19 cellular contexts compared by ENCODE assay signal in the genomic region with DNA sequence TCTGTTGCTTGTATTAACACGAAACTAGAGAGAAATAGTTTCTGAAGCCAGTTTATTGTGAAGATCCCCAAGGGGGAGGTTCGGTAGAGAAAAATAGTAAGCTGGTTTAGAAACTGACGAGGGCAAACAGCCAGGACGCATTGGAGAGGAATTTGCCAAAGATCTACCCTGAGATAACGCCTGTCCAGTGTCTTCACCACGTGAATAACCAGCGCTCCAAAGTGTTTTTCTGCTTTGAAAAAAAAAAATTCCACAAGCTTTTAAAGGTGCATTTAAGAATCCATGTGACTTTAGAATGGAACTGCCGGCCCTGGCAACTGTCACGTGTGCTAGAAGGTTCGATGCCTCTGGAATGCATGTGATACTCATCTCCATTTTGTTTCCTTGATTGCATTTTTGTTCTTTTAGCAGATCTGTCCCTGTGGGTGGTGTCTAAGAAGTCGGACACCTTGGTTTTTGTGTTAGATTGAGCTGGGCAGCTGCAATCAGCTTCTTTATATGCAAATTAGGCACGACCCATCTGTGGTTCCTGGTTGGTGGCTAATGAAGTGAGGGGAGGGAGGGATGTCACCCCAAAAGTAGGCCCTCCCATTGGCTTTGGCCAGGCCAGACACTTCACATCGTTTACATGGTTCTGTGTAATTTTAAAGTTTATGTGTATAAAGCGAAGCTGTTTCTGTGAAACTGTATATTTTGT. TPM values are rescaled to one million over a fixed set of nuclear protein-coding genes. Genes with fewer than 3 reads are reported as not detected.
DNase-seq lines count a peak whose midpoint lies in the region; ATAC-seq, FAIRE-seq and TF ChIP-seq lines count a peak whose summit lies in the region.
"Had no signal": no experiment of that assay in that cellular context is flagged by ENCODE, and none has a peak within 500 bp of the region (broad histone marks: within the 10 kb centered on the region; RNA-seq: fewer than 3 reads in every experiment).

No MANE protein-coding gene starts in this region.

- H3K9ac ChIP-seq in SK-N-MC (ENCODE audit: insufficient read length) (no peak overlapping the region), smooth muscle cell (ENCODE audit: low read depth) (peak overlapping the region; percentile 25)

- H3K36me3 Mint-ChIP-seq in T-helper 1 cell treated with Interleukin-12 subunit alpha and Interleukin-12 subunit beta and Interleukin-4 antibody, amounts not matched to agents 30 μg/mL and 1 μg/mL, for 36 hours (ENCODE audit: low read depth), result peaks cover 26% of the 10 kb centered on the region
- peaks cover 45% of the 10 kb centered on the region for H3K36me3 Mint-ChIP-seq in activated CD4-positive, alpha-beta T cell treated with anti-CD3 and anti-CD28 coated beads, Interleukin-2, amount 10 ng/mL, durations not matched to agents 24 days and 14 days (ENCODE audit: low read depth)

- no peak overlapping the region for H3K4me2 ChIP-seq in smooth muscle cell

- ATAC-seq in stimulated activated naive CD8-positive, alpha-beta T cell treated with anti-CD3 and anti-CD28 coated beads, Interleukin-15, amount 100 ng/mL, for 72 hours, result no peak
- ATAC-seq: activated CD8-positive, alpha-beta memory T cell treated with anti-CD3 and anti-CD28 coated beads, Interleukin-2, amount 10 ng/mL, durations not matched to agents 7 days and 5 days; pancreas; stimulated activated effector memory CD8-positive, alpha-beta T cell treated with anti-CD3 and anti-CD28 coated beads, Interleukin-12 subunit alpha, Interleukin-12 subunit beta, amount 100 ng/mL, for 72 hours had no signal

- no peak for FAIRE-seq in small intestine (lab: Jason Lieb, UNC)
- FAIRE-seq: A204.1, pancreas had no signal

- DNase-seq in T-helper 1 cell, result no peak
- DNase-seq in SK-N-MC (ENCODE audit: low read depth, low spot score), result no peak
- peak; percentile 33 for DNase-seq in germinal center (ENCODE audit: low spot score)
- DNase-seq in smooth muscle cell (lab: John Stamatoyannopoulos, UW; ENCODE audit: unreplicated experiment), result no peak
- no peak for DNase-seq in small intestine
- DNase-seq in activated CD4-positive, alpha-beta T cell treated with anti-CD3 and anti-CD28 coated beads, Interleukin-2, amount 10 ng/mL, durations not matched to agents 24 days and 14 days, result no peak
- DNase-seq in stimulated activated naive CD8-positive, alpha-beta T cell treated with anti-CD3 and anti-CD28 coated beads, Interleukin-15, amount 100 ng/mL, for 72 hours, result no peak
- DNase-seq: activated CD4-positive, CD25-positive, alpha-beta regulatory T cell; activated CD8-positive, alpha-beta memory T cell treated with anti-CD3 and anti-CD28 coated beads, Interleukin-2, amount 10 ng/mL, durations not matched to agents 7 days and 5 days; DMS79; dorsolateral prefrontal cortex; NCI-H2107; pancreas; spleen; SW 1271 had no signal

- H3K27ac Mint-ChIP-seq in T-helper 1 cell treated with Interleukin-12 subunit alpha and Interleukin-12 subunit beta and Interleukin-4 antibody, amounts not matched to agents 30 μg/mL and 1 μg/mL, for 36 hours, result peak overlapping the region; percentile 2
- H3K27ac Mint-ChIP-seq in activated CD4-positive, alpha-beta T cell treated with anti-CD3 and anti-CD28 coated beads, Interleukin-2, amount 10 ng/mL, durations not matched to agents 24 days and 14 days, result no peak overlapping the region
- peak overlapping the region in 1 of 2 donors; percentile 9 for H3K27ac Mint-ChIP-seq in stimulated activated naive CD8-positive, alpha-beta T cell treated with anti-CD3 and anti-CD28 coated beads, Interleukin-15, amount 100 ng/mL, for 72 hours
- H3K27ac Mint-ChIP-seq: activated CD8-positive, alpha-beta memory T cell treated with anti-CD3 and anti-CD28 coated beads, Interleukin-2, amount 10 ng/mL, durations not matched to agents 7 days and 5 days had no signal

- no peaks in the 10 kb centered on the region for H3K27me3 ChIP-seq in smooth muscle cell (ENCODE audit: low read depth)
- H3K27me3 ChIP-seq in small intestine (ENCODE audit: control insufficient read depth in 2 of 2, insufficient read depth in 2 of 2, low read length in 2 of 2), result no peaks in the 10 kb centered on the region
- H3K27me3 ChIP-seq: dorsolateral prefrontal cortex, pancreas, spleen had no signal

- H4K20me1 ChIP-seq in smooth muscle cell (ENCODE audit: low read depth), result peaks cover 74% of the 10 kb centered on the region

- peaks cover 63% of the 10 kb centered on the region for H3K79me2 ChIP-seq in smooth muscle cell (ENCODE audit: low read depth)

- H3K27ac ChIP-seq in SK-N-MC, result peak overlapping the region; percentile 26
- peak overlapping the region; percentile 61 for H3K27ac ChIP-seq in smooth muscle cell (ENCODE audit: low read depth)
- no peak overlapping the region for H3K27ac ChIP-seq in small intestine (ENCODE audit: low read depth in 1 of 2, low read length in 1 of 2)

- H3K9me3 ChIP-seq in SK-N-MC (ENCODE audit: low read depth, low read length) (no peaks in the 10 kb centered on the region), smooth muscle cell (replicated peaks; ENCODE audit: low read depth) (no peaks in the 10 kb centered on the region), small intestine (ENCODE audit: control insufficient read depth, low read depth) (no peaks in the 10 kb centered on the region)
- H3K9me3 ChIP-seq: pancreas, spleen had no signal

- intact Hi-C loops in activated CD4-positive, alpha-beta T cell treated with anti-CD3 and anti-CD28 coated beads, Interleukin-2, amount 10 ng/mL, durations not matched to agents 24 days and 14 days (cut with micrococcal nuclease), result no loop called here

- peaks cover 11% of the 10 kb centered on the region for H3F3A ChIP-seq in smooth muscle cell (ENCODE audit: low read depth)

- H3K4me3 ChIP-seq in SK-N-MC, result no peak overlapping the region
- no peak overlapping the region for H3K4me3 ChIP-seq in smooth muscle cell
- H3K4me3 ChIP-seq in small intestine (ENCODE audit: low read depth in 1 of 2, low read length in 2 of 2), result no peak overlapping the region
- H3K4me3 ChIP-seq: pancreas, spleen had no signal

- H3K4me1 ChIP-seq in smooth muscle cell (ENCODE audit: low read depth) (peaks cover 8% of the 10 kb centered on the region), small intestine (ENCODE audit: control insufficient read depth in 2 of 2, insufficient read depth in 1 of 2, low read depth in 1 of 2, low read length in 1 of 2) (no peaks in the 10 kb centered on the region)

- H3K4me1 Mint-ChIP-seq in T-helper 1 cell treated with Interleukin-12 subunit alpha and Interleukin-12 subunit beta and Interleukin-4 antibody, amounts not matched to agents 30 μg/mL and 1 μg/mL, for 36 hours (ENCODE audit: low read depth), result peaks cover 21% of the 10 kb centered on the region
- H3K4me1 Mint-ChIP-seq in activated CD4-positive, alpha-beta T cell treated with anti-CD3 and anti-CD28 coated beads, Interleukin-2, amount 10 ng/mL, durations not matched to agents 24 days and 14 days, result peaks cover 26% of the 10 kb centered on the region
- peaks cover 30% of the 10 kb centered on the region for H3K4me1 Mint-ChIP-seq in stimulated activated naive CD8-positive, alpha-beta T cell treated with anti-CD3 and anti-CD28 coated beads, Interleukin-15, amount 100 ng/mL, for 72 hours

- no peaks in the 10 kb centered on the region for H3K27me3 Mint-ChIP-seq in T-helper 1 cell treated with Interleukin-12 subunit alpha and Interleukin-12 subunit beta and Interleukin-4 antibody, amounts not matched to agents 30 μg/mL and 1 μg/mL, for 36 hours (ENCODE audit: low read depth)
- H3K27me3 Mint-ChIP-seq in activated CD4-positive, alpha-beta T cell treated with anti-CD3 and anti-CD28 coated beads, Interleukin-2, amount 10 ng/mL, durations not matched to agents 24 days and 14 days, result no peaks in the 10 kb centered on the region
- no peaks in the 10 kb centered on the region for H3K27me3 Mint-ChIP-seq in stimulated activated naive CD8-positive, alpha-beta T cell treated with anti-CD3 and anti-CD28 coated beads, Interleukin-15, amount 100 ng/mL, for 72 hours
- H3K27me3 Mint-ChIP-seq: activated CD8-positive, alpha-beta memory T cell treated with anti-CD3 and anti-CD28 coated beads, Interleukin-2, amount 10 ng/mL, durations not matched to agents 7 days and 5 days had no signal

- H3K9me3 Mint-ChIP-seq in T-helper 1 cell treated with Interleukin-12 subunit alpha and Interleukin-12 subunit beta and Interleukin-4 antibody, amounts not matched to agents 30 μg/mL and 1 μg/mL, for 36 hours, result no peaks in the 10 kb centered on the region
- H3K9me3 Mint-ChIP-seq in activated CD4-positive, alpha-beta T cell treated with anti-CD3 and anti-CD28 coated beads, Interleukin-2, amount 10 ng/mL, durations not matched to agents 24 days and 14 days, result no peaks in the 10 kb centered on the region
- H3K9me3 Mint-ChIP-seq in stimulated activated naive CD8-positive, alpha-beta T cell treated with anti-CD3 and anti-CD28 coated beads, Interleukin-15, amount 100 ng/mL, for 72 hours, result no peaks in the 10 kb centered on the region
- H3K9me3 Mint-ChIP-seq: CD14-positive monocyte; stimulated activated effector memory CD8-positive, alpha-beta T cell treated with anti-CD3 and anti-CD28 coated beads, Interleukin-12 subunit alpha, Interleukin-12 subunit beta, amount 100 ng/mL, for 72 hours had no signal

- no peak overlapping the region for H2AFZ ChIP-seq in smooth muscle cell (ENCODE audit: low read depth)

- TF ChIP-seq CTCF in smooth muscle cell (IDR thresholded peaks at IDR 0.05; ENCODE audit: borderline replicate concordance, insufficient read depth, poor library complexity, severe bottlenecking), result no peak

- WGBS in smooth muscle cell (ENCODE audit: low lambda C conversion rate), result 77% methylated on average over 14 of the region's 14 CpGs
- 81 to 85% (median 82%) methylated on average over 14 of the region's 14 CpGs for WGBS in small intestine, 3 donors

- H3K36me3 ChIP-seq in SK-N-MC (ENCODE audit: insufficient read depth, low read length), result peaks cover 63% of the 10 kb centered on the region
- no peaks in the 10 kb centered on the region for H3K36me3 ChIP-seq in smooth muscle cell (ENCODE audit: low read depth)
- peaks cover 11 to 12% of the 10 kb centered on the region in 2 donors for H3K36me3 ChIP-seq in small intestine (ENCODE audit: control insufficient read depth in 2 of 2, insufficient read depth in 2 of 2, low read length in 2 of 2)

- peak overlapping the region; percentile 14 for H3K4me3 Mint-ChIP-seq in T-helper 1 cell treated with Interleukin-12 subunit alpha and Interleukin-12 subunit beta and Interleukin-4 antibody, amounts not matched to agents 30 μg/mL and 1 μg/mL, for 36 hours
- H3K4me3 Mint-ChIP-seq in activated CD4-positive, alpha-beta T cell treated with anti-CD3 and anti-CD28 coated beads, Interleukin-2, amount 10 ng/mL, durations not matched to agents 24 days and 14 days, result no peak overlapping the region
- no peak overlapping the region for H3K4me3 Mint-ChIP-seq in stimulated activated naive CD8-positive, alpha-beta T cell treated with anti-CD3 and anti-CD28 coated beads, Interleukin-15, amount 100 ng/mL, for 72 hours
- H3K4me3 Mint-ChIP-seq: activated CD8-positive, alpha-beta memory T cell treated with anti-CD3 and anti-CD28 coated beads, Interleukin-2, amount 10 ng/mL, durations not matched to agents 7 days and 5 days; CD14-positive monocyte; stimulated activated effector memory CD8-positive, alpha-beta T cell treated with anti-CD3 and anti-CD28 coated beads, Interleukin-12 subunit alpha, Interleukin-12 subunit beta, amount 100 ng/mL, for 72 hours had no signal

RNA-seq across cellular contexts. Expression of a gene that starts 1.3 kb away (rescaled TPM):
- total RNA-seq in smooth muscle cell, result 10.5 and 14.2 TPM in 2 replicates
- 29.3 and 34.8 TPM in 2 replicates for polyA plus RNA-seq in smooth muscle cell
- polyA plus RNA-seq in small intestine, result 10 to 100 TPM; 14.3 to 35.1 (median 19.5) TPM
- 19.5 and 24.6 TPM in 2 replicates for total RNA-seq in activated CD4-positive, alpha-beta T cell treated with anti-CD3 and anti-CD28 coated beads, Interleukin-2, amount 10 ng/mL, durations not matched to agents 24 days and 14 days

RNA-seq across cellular contexts. Expression of a gene that starts 9.9 kb away (rescaled TPM):
- total RNA-seq in smooth muscle cell, result 10.2 and 10.4 TPM in 2 replicates
- polyA plus RNA-seq in smooth muscle cell, result 12.3 and 14.0 TPM in 2 replicates
- 1 to 10 TPM; 4.0 to 5.0 (median 4.6) TPM for polyA plus RNA-seq in small intestine
- total RNA-seq in activated CD4-positive, alpha-beta T cell treated with anti-CD3 and anti-CD28 coated beads, Interleukin-2, amount 10 ng/mL, durations not matched to agents 24 days and 14 days, result 19.1 and 20.1 TPM in 2 replicates

RNA-seq across cellular contexts. Expression of a gene that starts 20.7 kb away (rescaled TPM):
- total RNA-seq in smooth muscle cell, result 12.0 and 13.2 TPM in 2 replicates
- polyA plus RNA-seq in smooth muscle cell (12.6 and 16.2 TPM in 2 replicates), small intestine (10 to 100 TPM in 1 of 3 donors, 1 to 10 TPM in 2; 3.1 to 10.5 (median 4.1) TPM)
- total RNA-seq in activated CD4-positive, alpha-beta T cell treated with anti-CD3 and anti-CD28 coated beads, Interleukin-2, amount 10 ng/mL, durations not matched to agents 24 days and 14 days, result 26.1 and 26.8 TPM in 2 replicates

RNA-seq across cellular contexts. Expression of a gene that starts 43.6 kb away (rescaled TPM):
- total RNA-seq in smooth muscle cell, result 9.7 and 26.4 TPM in 2 replicates
- polyA plus RNA-seq in smooth muscle cell (16.3 and 20.5 TPM in 2 replicates), small intestine (100 to 1,000 TPM in 2 of 3 donors, 10 to 100 TPM in 1; 19.9 to 164 (median 121) TPM)
- total RNA-seq in activated CD4-positive, alpha-beta T cell treated with anti-CD3 and anti-CD28 coated beads, Interleukin-2, amount 10 ng/mL, durations not matched to agents 24 days and 14 days, result 32.9 and 37.8 TPM in 2 replicates

Comparison
In these comparisons a context has a peak if more than half of its experiments do, and no peak if none do; other contexts are left out.
1. H3K27ac ChIP-seq: peak in SK-N-MC (single experiment) and smooth muscle cell (single experiment); none in small intestine (0 of 2).